ENCODE assay signal across 9 cellular contexts in the genomic region with DNA sequence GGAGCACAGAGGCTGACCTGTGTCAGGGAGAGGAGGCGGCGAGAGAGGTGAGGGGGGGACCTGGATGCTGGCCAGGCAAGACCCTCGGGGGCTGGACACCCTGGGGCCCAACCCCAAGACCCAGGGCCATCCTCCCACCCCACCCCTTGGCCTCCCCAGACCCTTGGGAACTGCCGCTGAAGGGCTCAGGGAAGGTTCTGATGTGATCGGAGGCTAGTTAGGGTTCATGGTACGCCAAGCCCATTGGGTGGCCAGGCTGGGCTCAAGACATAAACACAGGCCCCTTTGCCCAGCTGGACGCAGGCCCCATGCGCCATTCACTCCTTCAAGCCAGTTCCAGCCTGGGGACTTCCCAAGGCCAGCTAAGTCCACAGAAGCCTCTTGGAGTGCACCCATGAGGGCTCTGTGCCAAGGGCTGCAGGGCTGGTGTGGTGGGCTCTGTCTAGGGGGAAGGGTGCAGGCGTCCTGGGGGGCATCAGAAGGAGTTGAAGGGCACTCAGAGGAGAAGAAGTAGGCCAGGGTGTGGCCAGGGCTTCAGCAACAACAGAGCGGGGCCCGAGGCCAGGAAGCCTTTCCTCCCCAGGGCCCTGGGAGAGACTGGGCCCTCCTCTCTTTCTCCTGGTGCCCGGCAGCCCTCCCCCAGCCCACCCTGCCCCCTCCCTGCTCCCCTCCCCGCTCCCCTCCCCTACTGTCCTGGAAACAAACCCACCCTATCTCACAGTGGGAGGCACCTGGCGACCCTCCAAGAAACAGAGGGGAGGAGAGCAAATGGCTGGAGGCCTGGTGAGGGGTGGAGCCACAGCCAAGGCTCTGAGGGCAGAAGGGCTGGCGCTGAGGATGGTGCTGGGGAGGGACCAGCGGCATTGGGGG. TPM values are rescaled to one million over a fixed set of nuclear protein-coding genes. Genes with fewer than 3 reads are reported as not detected.
DNase-seq lines count a peak whose midpoint lies in the region; ATAC-seq and TF ChIP-seq lines count a peak whose summit lies in the region.
"Had no signal": no experiment of that assay in that cellular context is flagged by ENCODE, and none has a peak within 500 bp of the region (broad histone marks: within the 10 kb centered on the region; RNA-seq: fewer than 3 reads in every experiment).

No MANE protein-coding gene starts in this region.

- intact Hi-C loops in CD14-positive monocyte (cut with micrococcal nuclease), result no loop called here
- intact Hi-C loops in ovary (cut with DNase I), result loop anchor here in 3 of 4 donors (5.0 kb wide), 2 partner anchors 63 to 68 kb away; partner anchors contain the start of gene CD81 (in 2 of the 3)
- intact Hi-C loops in naive thymus-derived CD4-positive, alpha-beta T cell (cut with micrococcal nuclease), result no loop called here

- peak overlapping the region; percentile 77 to 83 for H3K27ac ChIP-seq in ovary
- H3K27ac ChIP-seq in naive thymus-derived CD4-positive, alpha-beta T cell (ENCODE audit: low read depth, low read length), result no peak overlapping the region

- POLR2A ChIA-PET in naive thymus-derived CD4-positive, alpha-beta T cell (lab: Charles Lee), result interaction anchor here (1.1 to 1.3 kb wide), 2 partner anchors 12 to 13 kb away, joined by 3 to 6 read pairs; partner anchors contain the start of genes C11orf21 and TSPAN32

- peak; percentile 33 for DNase-seq in CD14-positive monocyte (ENCODE audit: low spot score)
- peak; percentile 66 for DNase-seq in NCI-H446 treated with DMSO at 0.1 percent for 48 hours (lab: John Stamatoyannopoulos, UW)
- peak; percentile 90 for DNase-seq in fibroblast of the conjunctiva (ENCODE audit: low read depth)
- peak; percentile 95 to 99 (median 97) for DNase-seq in ovary
- DNase-seq in T-helper 2 cell, result no peak
- DNase-seq in naive thymus-derived CD4-positive, alpha-beta T cell, result no peak
- no peak for DNase-seq in amniotic stem cell (lab: John Stamatoyannopoulos, UW)

- H3K9me3 ChIP-seq in ovary, result no peaks in the 10 kb centered on the region
- no peaks in the 10 kb centered on the region for H3K9me3 ChIP-seq in naive thymus-derived CD4-positive, alpha-beta T cell (ENCODE audit: control insufficient read depth in 2 of 3, low read length in 3 of 3)

- no peak for ATAC-seq in naive thymus-derived CD4-positive, alpha-beta T cell
- no peak for ATAC-seq in HG02970 (IDR thresholded peaks at IDR 0.05; ENCODE audit: low FRiP score, unreplicated experiment)

- no peaks in the 10 kb centered on the region for H3K27me3 ChIP-seq in ovary
- H3K27me3 ChIP-seq in naive thymus-derived CD4-positive, alpha-beta T cell (ENCODE audit: control insufficient read depth in 2 of 2, insufficient read depth in 2 of 2, low read length in 2 of 2), result no peaks in the 10 kb centered on the region

- H3K27ac Mint-ChIP-seq in CD14-positive monocyte, result peak overlapping the region in 2 of 7 donors; percentile 50 to 77
- H3K27ac Mint-ChIP-seq in naive thymus-derived CD4-positive, alpha-beta T cell, result no peak overlapping the region

- 13 to 21% (median 20%) methylated on average over 13 to 16 of the region's 16 CpGs for WGBS in ovary, 3 donors

- TF ChIP-seq CTCF in CD14-positive monocyte (IDR thresholded peaks at IDR 0.05) (no peak), ovary (IDR thresholded peaks at IDR 0.05) (no peak)

- H3K4me3 Mint-ChIP-seq in CD14-positive monocyte, result no peak overlapping the region
- H3K4me3 Mint-ChIP-seq in naive thymus-derived CD4-positive, alpha-beta T cell, result no peak overlapping the region
- H3K4me3 Mint-ChIP-seq: neural crest cell had no signal

- H3K27me3 Mint-ChIP-seq in CD14-positive monocyte (ENCODE audit: low read depth in 3 of 3), result peaks cover 2 to 8% (median 6%) of the 10 kb centered on the region in 3 donors
- H3K27me3 Mint-ChIP-seq in naive thymus-derived CD4-positive, alpha-beta T cell, result no peaks in the 10 kb centered on the region

- H3K4me3 ChIP-seq in ovary, result no peak overlapping the region
- no peak overlapping the region for H3K4me3 ChIP-seq in naive thymus-derived CD4-positive, alpha-beta T cell (ENCODE audit: low read length)

- no peaks in the 10 kb centered on the region for H3K36me3 ChIP-seq in ovary
- peaks cover 0 to 5% (median 0%) of the 10 kb centered on the region in 3 experiments for H3K36me3 ChIP-seq in naive thymus-derived CD4-positive, alpha-beta T cell (ENCODE audit: control insufficient read depth in 2 of 3, insufficient read depth in 3 of 3, low read length in 3 of 3)

- CTCF ChIA-PET in naive thymus-derived CD4-positive, alpha-beta T cell (lab: Charles Lee), result no interaction called here

- H3K4me1 ChIP-seq in ovary (ENCODE audit: insufficient read depth), result peaks cover 22% of the 10 kb centered on the region
- no peaks in the 10 kb centered on the region for H3K4me1 ChIP-seq in naive thymus-derived CD4-positive, alpha-beta T cell (ENCODE audit: control insufficient read depth in 2 of 2, insufficient read depth in 2 of 2, low read length in 2 of 2)

- TF ChIP-seq EP300 in ovary (IDR thresholded peaks at IDR 0.05), result no peak

- TF ChIP-seq POLR2A in ovary (IDR thresholded peaks at IDR 0.05), result no peak

- no peaks in the 10 kb centered on the region for H3K4me1 Mint-ChIP-seq in CD14-positive monocyte
- H3K4me1 Mint-ChIP-seq in naive thymus-derived CD4-positive, alpha-beta T cell, result peaks cover 0 to 14% (median 10%) of the 10 kb centered on the region in 7 donors
- H3K4me1 Mint-ChIP-seq: neural crest cell had no signal

- peaks cover 0 to 6% (median 3%) of the 10 kb centered on the region in 7 donors for H3K9me3 Mint-ChIP-seq in CD14-positive monocyte
- H3K9me3 Mint-ChIP-seq in naive thymus-derived CD4-positive, alpha-beta T cell, result no peaks in the 10 kb centered on the region
- H3K9me3 Mint-ChIP-seq: neural crest cell had no signal

- peaks cover 2 to 5% of the 10 kb centered on the region in 2 donors for H3K36me3 Mint-ChIP-seq in CD14-positive monocyte
- H3K36me3 Mint-ChIP-seq in naive thymus-derived CD4-positive, alpha-beta T cell, result peaks cover 0 to 11% (median 0%) of the 10 kb centered on the region in 5 donors

RNA-seq across cellular contexts. Expression of gene TSPAN32, which starts 12.9 kb away (rescaled TPM):
- polyA plus RNA-seq in CD14-positive monocyte (10 to 100 TPM; 34.8 to 82.5 TPM), ovary (1 to 10 TPM in 1 of 2 donors, not detected in 1; 1.3 TPM)
- 1 to 10 TPM in 3 of 7 donors, under 1 TPM in 3, not detected in 1; 0.63 to 3.9 (median 1.3) TPM for total RNA-seq in ovary
- total RNA-seq in naive thymus-derived CD4-positive, alpha-beta T cell, result 100 to 1,000 TPM in 2 of 5 experiments, 10 to 100 TPM in 3; 33.5 to 116 (median 70.3) TPM
- polyA plus RNA-seq in naive thymus-derived CD4-positive, alpha-beta T cell, result 10 to 100 TPM; 15.7 to 23.9 TPM
- total RNA-seq: neural crest cell had no signal

RNA-seq across cellular contexts. Expression of gene C11orf21, which starts 13.0 kb away (rescaled TPM):
- 10 to 100 TPM; 10.8 to 13.1 TPM for polyA plus RNA-seq in CD14-positive monocyte
- under 1 TPM in 5 of 7 donors, not detected in 2; 0.12 to 0.75 (median 0.31) TPM for total RNA-seq in ovary
- under 1 TPM; 0.35 to 0.65 TPM for polyA plus RNA-seq in ovary
- total RNA-seq in naive thymus-derived CD4-positive, alpha-beta T cell, result 100 to 1,000 TPM in 3 of 5 experiments, 10 to 100 TPM in 2; 33.9 to 153 (median 112) TPM
- polyA plus RNA-seq in naive thymus-derived CD4-positive, alpha-beta T cell, result 10 to 100 TPM; 10.7 to 14.4 TPM
- total RNA-seq: neural crest cell had no signal

RNA-seq across cellular contexts. Expression of gene ASCL2, which starts 44.4 kb away (rescaled TPM):
- polyA plus RNA-seq in CD14-positive monocyte, result 10 to 100 TPM in 1 of 2 donors, 1 to 10 TPM in 1; 8.3 to 11.4 TPM
- total RNA-seq in ovary, result 1 to 10 TPM in 1 of 7 donors, under 1 TPM in 6; 0.18 to 1.3 (median 0.25) TPM
- under 1 TPM; 0.10 to 0.12 TPM for polyA plus RNA-seq in ovary
- 1 to 10 TPM in 1 of 5 experiments, under 1 TPM in 3, not detected in 1; 0.32 to 2.1 (median 0.45) TPM for total RNA-seq in naive thymus-derived CD4-positive, alpha-beta T cell
- polyA plus RNA-seq in naive thymus-derived CD4-positive, alpha-beta T cell, result not detected

Comparison
In these comparisons a context has a peak if more than half of its experiments do, and no peak if none do; other contexts are left out.
1. DNase-seq: peak in CD14-positive monocyte (single experiment), NCI-H446 treated with DMSO at 0.1 percent for 48 hours (single experiment), fibroblast of the conjunctiva (single experiment) and ovary (5 of 5); none in T-helper 2 cell (0 of 5), naive thymus-derived CD4-positive, alpha-beta T cell (0 of 9) and amniotic stem cell (single experiment).
2. RNA of gene TSPAN32, which starts 12.9 kb away (polyA plus RNA-seq): 34.8 to 82.5 TPM in CD14-positive monocyte and 15.7 to 23.9 TPM in naive thymus-derived CD4-positive, alpha-beta T cell; 1.3 TPM in ovary; every median in the first group is over 4 times any median in the second.
3. RNA of gene C11orf21, which starts 13.0 kb away (polyA plus RNA-seq): 10.7 to 14.4 TPM in naive thymus-derived CD4-positive, alpha-beta T cell and 10.8 to 13.1 TPM in CD14-positive monocyte; 0.35 to 0.65 TPM in ovary; every median in the first group is over 4 times any median in the second.
4. RNA of gene ASCL2, which starts 44.4 kb away (polyA plus RNA-seq): 8.3 to 11.4 TPM in CD14-positive monocyte; 0.10 to 0.12 TPM in ovary and not detected in naive thymus-derived CD4-positive, alpha-beta T cell; every median in the first group is over 4 times any median in the second.
5. intact Hi-C loops: an anchor here in ovary (5.0 kb wide); none called in CD14-positive monocyte and naive thymus-derived CD4-positive, alpha-beta T cell.